30 cellular contexts compared by ENCODE assay signal in the genomic region with DNA sequence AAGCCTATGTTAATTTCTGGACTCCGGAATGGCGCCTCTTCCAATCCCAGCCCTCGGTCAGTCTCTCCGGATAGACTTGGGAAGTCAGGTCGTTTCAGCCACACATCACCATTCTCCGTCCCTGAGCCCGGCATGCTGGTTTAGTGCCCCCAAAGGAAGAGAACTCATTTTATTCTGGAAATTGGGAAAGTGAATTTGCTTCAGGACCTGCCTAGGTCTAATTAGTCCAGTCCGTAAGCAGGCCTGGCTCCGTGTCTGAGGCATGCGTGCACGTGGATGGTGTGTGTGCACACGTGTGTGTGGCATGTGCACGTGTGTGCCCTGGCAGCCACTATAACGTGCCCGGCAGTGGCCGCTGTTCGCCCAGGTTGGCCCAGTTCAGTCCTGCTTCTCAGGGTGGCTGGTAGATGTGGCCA.
DNase-seq lines count a peak whose midpoint lies in the region; ATAC-seq, FAIRE-seq and TF ChIP-seq lines count a peak whose summit lies in the region.
"Had no signal": no experiment of that assay in that cellular context is flagged by ENCODE, and none has a peak within 500 bp of the region (broad histone marks: within the 10 kb centered on the region; RNA-seq: fewer than 3 reads in every experiment).

No MANE protein-coding gene starts in this region.

- TF ChIP-seq CTCF in brain (conservative IDR thresholded peaks at IDR 0.05), result no peak
- TF ChIP-seq CTCF in gastrocnemius medialis (IDR thresholded peaks at IDR 0.05 in 4 of 5, conservative IDR thresholded peaks at IDR 0.05 in 1 of 5), result no peak

- no peak overlapping the region for H3K4me3 ChIP-seq in gastrocnemius medialis
- H3K4me3 ChIP-seq: upper lobe of right lung had no signal

- H3K4me1 ChIP-seq in gastrocnemius medialis, result peaks cover 30 to 32% of the 10 kb centered on the region in 2 donors

- ATAC-seq in memory B cell (ENCODE audit: low read depth) (no peak), gastrocnemius medialis (peak; percentile 60 to 61), HG03139 (IDR thresholded peaks at IDR 0.05; ENCODE audit: unreplicated experiment) (no peak), HG02571 (IDR thresholded peaks at IDR 0.05; ENCODE audit: unreplicated experiment) (no peak)
- ATAC-seq: stimulated activated naive B cell treated with anti-CD40 and anti-IgM and Interleukin-4, amounts not matched to agents 10 μg/mL and 1 μg/mL and 100 μg/mL, for 72 hours; upper lobe of right lung had no signal

- no peak for DNase-seq in GM12892 (ENCODE audit: insufficient read length)
- no peak for DNase-seq in memory B cell (ENCODE audit: low spot score in 2 of 2)
- DNase-seq in gastrocnemius medialis, result peak; percentile 52 to 59
- no peak for DNase-seq in activated gamma-delta T cell treated with Interleukin-2 at 50 U/mL for 16 hours
- DNase-seq in activated T-cell treated with anti-CD3 and anti-CD28 coated beads for 4 hours, result no peak
- DNase-seq: activated CD4-positive, alpha-beta memory T cell treated with anti-CD3 and anti-CD28 coated beads, Interleukin-2, amount 10 ng/mL, durations not matched to agents 7 days and 5 days; activated CD4-positive, CD25-positive, alpha-beta regulatory T cell treated with anti-CD3 and anti-CD28 coated beads, Interleukin-2, amount 50 U/mL, for 72 hours; activated CD8-positive, alpha-beta memory T cell treated with anti-CD3 and anti-CD28 coated beads, Interleukin-2, amount 50 U/mL, for 4 hours; activated naive CD4-positive, alpha-beta T cell treated with anti-CD3 and anti-CD28 coated beads, Interleukin-2, amount 10 ng/mL, durations not matched to agents 7 days and 5 days; amniotic stem cell; COR-L47; effector CD8-positive, alpha-beta T cell; glutamatergic neuron; Karpas-422; left ventricle myocardium inferior; MV-4-11; NCI-H146; occipital lobe; SHP77; stimulated activated naive B cell treated with anti-CD40 and anti-IgM and Interleukin-4, amounts not matched to agents 10 μg/mL and 1 μg/mL and 100 μg/mL, for 72 hours; T-helper 2 cell; upper lobe of right lung had no signal

- peak overlapping the region; percentile 58 to 92 (median 74) for H3K27ac Mint-ChIP-seq in brain
- H3K27ac Mint-ChIP-seq in memory B cell, result no peak overlapping the region
- H3K27ac Mint-ChIP-seq: activated CD4-positive, alpha-beta memory T cell treated with anti-CD3 and anti-CD28 coated beads, Interleukin-2, amount 10 ng/mL, durations not matched to agents 7 days and 5 days; activated naive CD4-positive, alpha-beta T cell treated with anti-CD3 and anti-CD28 coated beads, Interleukin-2, amount 10 ng/mL, durations not matched to agents 7 days and 5 days; activated T-helper 1 cell treated with anti-CD3 and anti-CD28 coated beads, Interleukin-12 subunit alpha, Interleukin-12 subunit beta, Interleukin-2, Interleukin-4 antibody, amounts not matched to agents 30 ng/mL and 10 ng/mL and 1 ng/mL, durations not matched to agents 14 hours and 24 hours and 36 hours; stimulated activated naive B cell treated with anti-CD40 and anti-IgM and Interleukin-4, amounts not matched to agents 10 μg/mL and 1 μg/mL and 100 μg/mL, for 72 hours had no signal

- H3K9me3 Mint-ChIP-seq in brain, result peaks cover 0 to 4% (median 0%) of the 10 kb centered on the region in 5 experiments
- no peaks in the 10 kb centered on the region for H3K9me3 Mint-ChIP-seq in memory B cell
- H3K9me3 Mint-ChIP-seq: activated CD4-positive, alpha-beta memory T cell treated with anti-CD3 and anti-CD28 coated beads, Interleukin-2, amount 10 ng/mL, durations not matched to agents 7 days and 5 days; activated naive CD4-positive, alpha-beta T cell treated with anti-CD3 and anti-CD28 coated beads, Interleukin-2, amount 10 ng/mL, durations not matched to agents 7 days and 5 days; activated T-helper 1 cell treated with anti-CD3 and anti-CD28 coated beads, Interleukin-12 subunit alpha, Interleukin-12 subunit beta, Interleukin-2, Interleukin-4 antibody, amounts not matched to agents 30 ng/mL and 10 ng/mL and 1 ng/mL, durations not matched to agents 14 hours and 24 hours and 36 hours; stimulated activated naive B cell treated with anti-CD40 and anti-IgM and Interleukin-4, amounts not matched to agents 10 μg/mL and 1 μg/mL and 100 μg/mL, for 72 hours had no signal

- no peaks in the 10 kb centered on the region for H3K36me3 Mint-ChIP-seq in brain
- H3K36me3 Mint-ChIP-seq in memory B cell, result no peaks in the 10 kb centered on the region
- H3K36me3 Mint-ChIP-seq: stimulated activated naive B cell treated with anti-CD40 and anti-IgM and Interleukin-4, amounts not matched to agents 10 μg/mL and 1 μg/mL and 100 μg/mL, for 72 hours had no signal

- H3K4me1 Mint-ChIP-seq in brain (peaks cover 80% of the 10 kb centered on the region), memory B cell (peaks cover 21% of the 10 kb centered on the region)

- H3K27me3 Mint-ChIP-seq in brain (peaks cover 10% of the 10 kb centered on the region), memory B cell (peaks cover 18% of the 10 kb centered on the region)

- peak; percentile 27 for FAIRE-seq in GM12892 (lab: Jason Lieb, UNC)
- FAIRE-seq: colon had no signal

- no peaks in the 10 kb centered on the region for H3K36me3 ChIP-seq in gastrocnemius medialis
- H3K36me3 ChIP-seq: breast epithelium, left ventricle myocardium inferior, upper lobe of right lung had no signal

- H3K9me3 ChIP-seq in gastrocnemius medialis, result no peaks in the 10 kb centered on the region
- H3K9me3 ChIP-seq: breast epithelium, left ventricle myocardium inferior, upper lobe of right lung had no signal

- in situ Hi-C loops in gastrocnemius medialis (cut with MboI; ENCODE audit: low sequenced_read_pairs in 4 of 4), result loop anchor here (10.0 to 25.0 kb wide), 3 partner anchors 118 to 355 kb away; a partner anchor contains a TSS

- intact Hi-C loops in gastrocnemius medialis (cut with DNase I; ENCODE audit: low total_unique reads), result loop anchor here (10.0 kb wide), 1 partner anchor 378 kb away; no protein-coding TSS in a partner anchor

- peak overlapping the region; percentile 23 to 85 (median 55) for H3K4me3 Mint-ChIP-seq in brain
- H3K4me3 Mint-ChIP-seq in memory B cell, result peak overlapping the region; percentile 41
- H3K4me3 Mint-ChIP-seq: activated CD4-positive, alpha-beta memory T cell treated with anti-CD3 and anti-CD28 coated beads, Interleukin-2, amount 10 ng/mL, durations not matched to agents 7 days and 5 days; activated naive CD4-positive, alpha-beta T cell treated with anti-CD3 and anti-CD28 coated beads, Interleukin-2, amount 10 ng/mL, durations not matched to agents 7 days and 5 days had no signal

- no peak for TF ChIP-seq POLR2A in GM12892 (IDR thresholded peaks at IDR 0.05; ENCODE audit: low read depth, low read length)
- TF ChIP-seq POLR2A in gastrocnemius medialis (IDR thresholded peaks at IDR 0.05), result no peak

- H3K27me3 ChIP-seq in gastrocnemius medialis, result peaks cover 5 to 12% (median 6%) of the 10 kb centered on the region in 3 donors

- no peak overlapping the region for H3K27ac ChIP-seq in gastrocnemius medialis
- H3K27ac ChIP-seq: breast epithelium, C4-2B, epithelial cell of prostate, left ventricle myocardium inferior, upper lobe of right lung had no signal

Comparison
In these comparisons a context has a peak if more than half of its experiments do, and no peak if none do; other contexts are left out.
1. DNase-seq: peak in gastrocnemius medialis (2 of 2); none in GM12892 (single experiment), memory B cell (0 of 2), activated gamma-delta T cell treated with Interleukin-2 at 50 U/mL for 16 hours (single experiment) and activated T-cell treated with anti-CD3 and anti-CD28 coated beads for 4 hours (single experiment).
2. ATAC-seq: peak in gastrocnemius medialis (2 of 2); none in memory B cell (single experiment), HG03139 (single experiment) and HG02571 (single experiment).